Comparison of ENCODE assay signal across 25 cellular contexts in genomic region chr6:139581485-139581865, GRCh38.
"Had no signal": no experiment of that assay in that cellular context is flagged by ENCODE, and none has a peak within 500 bp of the region (broad histone marks: within the 10 kb centered on the region; RNA-seq: fewer than 3 reads in every experiment).

No MANE protein-coding gene starts in this region.

- H3K27me3 ChIP-seq: breast epithelium, Peyer's patch, SJCRH30 had no signal

- H3K4me3 Mint-ChIP-seq: activated B cell treated with CpG ODN at 0.5 μM for 24 hours; activated CD8-positive, alpha-beta T cell treated with anti-CD3 and anti-CD28 coated beads for 36 hours; activated naive CD4-positive, alpha-beta T cell treated with anti-CD3 and anti-CD28 coated beads, Interleukin-2, amount 50 U/mL, for 24 hours had no signal

- H3K9me3 ChIP-seq: breast epithelium, Peyer's patch, SJCRH30, SK-N-SH had no signal

- H3K4me2 ChIP-seq: SK-N-SH had no signal

- H3K36me3 ChIP-seq: breast epithelium, Peyer's patch, SJCRH30 had no signal

- H3K36me3 Mint-ChIP-seq: activated naive CD4-positive, alpha-beta T cell treated with anti-CD3 and anti-CD28 coated beads, Interleukin-2, amount 50 U/mL, for 24 hours had no signal

- H3K4me3 ChIP-seq: breast epithelium, Peyer's patch, SJCRH30 had no signal

- H3K27ac ChIP-seq: breast epithelium, Peyer's patch, RWPE1, SJCRH30 had no signal

- H3K4me1 ChIP-seq: Peyer's patch had no signal

- H3K9me3 Mint-ChIP-seq: activated B cell treated with CpG ODN at 0.5 μM for 24 hours; activated CD8-positive, alpha-beta T cell treated with anti-CD3 and anti-CD28 coated beads for 36 hours; activated naive CD4-positive, alpha-beta T cell treated with anti-CD3 and anti-CD28 coated beads, Interleukin-2, amount 50 U/mL, for 24 hours had no signal

- H3K9ac ChIP-seq: SK-N-SH had no signal

- H3K27me3 Mint-ChIP-seq: activated B cell treated with CpG ODN at 0.5 μM for 24 hours had no signal

- H3K9me2 ChIP-seq: SK-N-SH had no signal

- H3K4me1 Mint-ChIP-seq: activated B cell treated with CpG ODN at 0.5 μM for 24 hours had no signal

- DNase-seq: activated B cell treated with CpG ODN at 0.5 μM for 24 hours; activated CD8-positive, alpha-beta memory T cell treated with anti-CD3 and anti-CD28 coated beads, Interleukin-2, amount 50 U/mL, for 4 hours; activated CD8-positive, alpha-beta T cell treated with anti-CD3 and anti-CD28 coated beads for 36 hours; activated effector memory CD4-positive, alpha-beta T cell treated with Interleukin-2 at 50 U/mL for 16 hours; activated naive CD4-positive, alpha-beta T cell; activated T-cell treated with anti-CD3 and anti-CD28 coated beads, Interleukin-2, amount 50 U/mL, for 1 hour; aorta; Karpas-422; NCI-H1105 treated with DMSO at 0.1 percent for 48 hours; NCI-H146; NCI-H187 treated with DMSO at 0.1 percent for 48 hours; NCI-H2081 treated with DMSO at 0.1 percent for 48 hours; NCI-H2171; NCI-H226; NCI-H526; NCI-H774; OCI-M1; Peyer's patch; Right ventricle myocardium superior; SJCRH30; SK-N-SH; T1000 had no signal

- H3K27ac Mint-ChIP-seq: activated B cell treated with CpG ODN at 0.5 μM for 24 hours; activated CD8-positive, alpha-beta T cell treated with anti-CD3 and anti-CD28 coated beads for 36 hours; activated naive CD4-positive, alpha-beta T cell treated with anti-CD3 and anti-CD28 coated beads, Interleukin-2, amount 50 U/mL, for 24 hours had no signal
